Comparison of ENCODE assay signal across 8 cellular contexts in the genomic region with DNA sequence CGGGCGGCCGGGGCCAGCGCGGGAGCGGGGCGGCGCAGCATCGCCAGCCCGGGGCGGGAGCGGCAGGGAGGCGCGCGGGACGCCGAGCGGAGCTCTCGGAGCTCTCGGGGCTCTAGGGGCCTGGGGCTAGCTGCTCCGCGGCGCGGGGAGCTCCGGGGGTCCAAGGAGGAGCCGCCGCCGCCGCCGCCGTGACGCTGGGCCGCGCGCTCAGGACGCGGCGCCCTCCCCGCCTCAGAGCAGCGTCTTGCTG. TPM values are rescaled to one million over a fixed set of nuclear protein-coding genes. Genes with fewer than 3 reads are reported as not detected.
DNase-seq lines count a peak whose midpoint lies in the region; ATAC-seq, FAIRE-seq and TF ChIP-seq lines count a peak whose summit lies in the region.

No MANE protein-coding gene starts in this region.

- H3K27me3 ChIP-seq in bronchial epithelial cell (ENCODE audit: control insufficient read depth, insufficient read depth, low read length) (no peaks in the 10 kb centered on the region), mucosa of rectum (ENCODE audit: control insufficient read depth in 2 of 2, insufficient read depth in 2 of 2, low read length in 2 of 2) (no peaks in the 10 kb centered on the region)

- H3K4me3 ChIP-seq in bronchial epithelial cell (ENCODE audit: low read depth, low read length) (peak overlapping the region; percentile 98), mucosa of rectum (ENCODE audit: low read length in 2 of 2) (peak overlapping the region; percentile 87 to 94)

- DNase-seq in bronchial epithelial cell (ENCODE audit: low read depth) (no peak), NCI-H446 (lab: John Stamatoyannopoulos, UW) (no peak), NCI-H524 treated with DMSO at 0.1 percent for 48 hours (lab: John Stamatoyannopoulos, UW) (no peak)
- DNase-seq in stimulated activated CD4-positive, alpha-beta T cell treated with anti-CD3 and anti-CD28 coated beads, Interleukin-12 subunit alpha, Interleukin-12 subunit beta, amount 100 ng/mL, for 4 hours: no peak
- DNase-seq in activated CD8-positive, alpha-beta memory T cell treated with anti-CD3 and anti-CD28 coated beads for 24 hours: no peak

- H3K36me3 ChIP-seq in bronchial epithelial cell (ENCODE audit: control insufficient read depth, insufficient read depth, low read length) (no peaks in the 10 kb centered on the region), mucosa of rectum (ENCODE audit: control insufficient read depth in 2 of 2, insufficient read depth in 2 of 2, low read length in 2 of 2) (no peaks in the 10 kb centered on the region)

- peak; percentile 27 for ATAC-seq in HG03354 (IDR thresholded peaks at IDR 0.05; ENCODE audit: poor library complexity, severe bottlenecking, unreplicated experiment)

- peak; percentile 76 for TF ChIP-seq POLR2A in GM19193 (IDR thresholded peaks at IDR 0.05; ENCODE audit: extremely low read depth, insufficient read depth, insufficient read length)

- no peak for FAIRE-seq in bronchial epithelial cell (lab: Jason Lieb, UNC)

- peak overlapping the region; percentile 86 to 91 for H3K27ac ChIP-seq in mucosa of rectum (ENCODE audit: low read depth in 2 of 2, low read length in 2 of 2)

- no peaks in the 10 kb centered on the region for H3K9me3 ChIP-seq in mucosa of rectum (ENCODE audit: control insufficient read depth in 2 of 2, low read length in 2 of 2)

- TF ChIP-seq CTCF in bronchial epithelial cell (IDR thresholded peaks at IDR 0.05; ENCODE audit: insufficient read depth, low read length, severe bottlenecking): no peak

- peak overlapping the region; percentile 88 to 93 for H3K9ac ChIP-seq in mucosa of rectum (ENCODE audit: low read depth in 1 of 2, low read length in 2 of 2)

- H3K4me1 ChIP-seq in mucosa of rectum (ENCODE audit: control insufficient read depth in 2 of 2, insufficient read depth in 2 of 2, low read length in 2 of 2): peaks cover 29 to 34% of the 10 kb centered on the region in 2 donors

RNA-seq across cellular contexts. Expression of a gene that starts 0.1 kb away (rescaled TPM):
- total RNA-seq in bronchial epithelial cell: 131 and 142 TPM in 2 replicates
